In genomic region chr4:142824368-142824767, GRCh38 we compare ENCODE assay signal across 21 cellular contexts. TPM values are rescaled to one million over a fixed set of nuclear protein-coding genes. Genes with fewer than 3 reads are reported as not detected.
DNase-seq lines count a peak whose midpoint lies in the region; ATAC-seq and TF ChIP-seq lines count a peak whose summit lies in the region.
"Had no signal": no experiment of that assay in that cellular context is flagged by ENCODE, and none has a peak within 500 bp of the region (broad histone marks: within the 10 kb centered on the region; RNA-seq: fewer than 3 reads in every experiment).

No MANE protein-coding gene starts in this region.

- peaks cover 5% of the 10 kb centered on the region for H3K27me3 Mint-ChIP-seq in activated CD8-positive, alpha-beta T cell treated with anti-CD3 and anti-CD28 coated beads for 36 hours
- H3K27me3 Mint-ChIP-seq in activated CD8-positive, alpha-beta T cell treated with anti-CD3 and anti-CD28 coated beads, Interleukin-2, amount 10 ng/mL, durations not matched to agents 7 days and 5 days (ENCODE audit: low read depth), result peaks cover 2% of the 10 kb centered on the region
- H3K27me3 Mint-ChIP-seq: type B pancreatic cell had no signal

- H3K4me1 ChIP-seq in RWPE2 (ENCODE audit: insufficient read depth, poor library complexity, severe bottlenecking) (no peaks in the 10 kb centered on the region), PC-9 (replicated peaks; ENCODE audit: insufficient read depth) (no peaks in the 10 kb centered on the region)
- H3K4me1 ChIP-seq: body of pancreas had no signal

- H3K4me1 Mint-ChIP-seq in activated CD8-positive, alpha-beta T cell treated with anti-CD3 and anti-CD28 coated beads for 36 hours (ENCODE audit: low read depth), result peaks cover 9% of the 10 kb centered on the region
- no peaks in the 10 kb centered on the region for H3K4me1 Mint-ChIP-seq in activated CD8-positive, alpha-beta T cell treated with anti-CD3 and anti-CD28 coated beads, Interleukin-2, amount 10 ng/mL, durations not matched to agents 7 days and 5 days (ENCODE audit: low read depth)
- H3K4me1 Mint-ChIP-seq in stimulated activated effector memory CD8-positive, alpha-beta T cell treated with anti-CD3 and anti-CD28 coated beads, Interleukin-12 subunit alpha, Interleukin-12 subunit beta, amount 100 ng/mL, for 72 hours, result no peaks in the 10 kb centered on the region
- H3K4me1 Mint-ChIP-seq: nephron progenitor cell; stimulated activated naive B cell treated with anti-CD40 and anti-IgM and Interleukin-4, amounts not matched to agents 10 μg/mL and 1 μg/mL and 100 μg/mL, for 72 hours had no signal

- POLR2A ChIA-PET in activated CD8-positive, alpha-beta T cell treated with anti-CD3 and anti-CD28 coated beads for 36 hours (lab: Charles Lee), result no interaction called here
- POLR2A ChIA-PET in activated CD8-positive, alpha-beta T cell treated with anti-CD3 and anti-CD28 coated beads, Interleukin-2, amount 10 ng/mL, durations not matched to agents 7 days and 5 days (lab: Charles Lee), result no interaction called here
- POLR2A ChIA-PET in PC-9 (lab: Charles Lee; ENCODE audit: unreplicated experiment), result no interaction called here

- H3K27ac Mint-ChIP-seq in activated CD8-positive, alpha-beta T cell treated with anti-CD3 and anti-CD28 coated beads for 36 hours, result peak overlapping the region; percentile 52
- H3K27ac Mint-ChIP-seq in activated CD8-positive, alpha-beta T cell treated with anti-CD3 and anti-CD28 coated beads, Interleukin-2, amount 10 ng/mL, durations not matched to agents 7 days and 5 days, result no peak overlapping the region
- no peak overlapping the region for H3K27ac Mint-ChIP-seq in stimulated activated effector memory CD8-positive, alpha-beta T cell treated with anti-CD3 and anti-CD28 coated beads, Interleukin-12 subunit alpha, Interleukin-12 subunit beta, amount 100 ng/mL, for 72 hours
- H3K27ac Mint-ChIP-seq: activated T-helper 1 cell treated with anti-CD3 and anti-CD28 coated beads, Interleukin-12 subunit alpha, Interleukin-12 subunit beta, Interleukin-2, Interleukin-4 antibody, amounts not matched to agents 30 ng/mL and 10 ng/mL and 1 ng/mL, durations not matched to agents 14 hours and 24 hours and 36 hours; CD14-positive monocyte; nephron progenitor cell; stimulated activated naive B cell treated with anti-CD40 and anti-IgM and Interleukin-4, amounts not matched to agents 10 μg/mL and 1 μg/mL and 100 μg/mL, for 72 hours; type B pancreatic cell had no signal

- no peaks in the 10 kb centered on the region for H3K9me2 ChIP-seq in PC-9 (ENCODE audit: insufficient read depth)

- no peak overlapping the region for H3K4me3 ChIP-seq in RWPE2 (ENCODE audit: severe bottlenecking)
- no peak overlapping the region for H3K4me3 ChIP-seq in PC-9
- H3K4me3 ChIP-seq: body of pancreas had no signal

- no peaks in the 10 kb centered on the region for H3K36me3 Mint-ChIP-seq in activated CD8-positive, alpha-beta T cell treated with anti-CD3 and anti-CD28 coated beads for 36 hours (ENCODE audit: low read depth)
- H3K36me3 Mint-ChIP-seq in activated CD8-positive, alpha-beta T cell treated with anti-CD3 and anti-CD28 coated beads, Interleukin-2, amount 10 ng/mL, durations not matched to agents 7 days and 5 days (ENCODE audit: low read depth), result no peaks in the 10 kb centered on the region
- no peaks in the 10 kb centered on the region for H3K36me3 Mint-ChIP-seq in stimulated activated effector memory CD8-positive, alpha-beta T cell treated with anti-CD3 and anti-CD28 coated beads, Interleukin-12 subunit alpha, Interleukin-12 subunit beta, amount 100 ng/mL, for 72 hours
- H3K36me3 Mint-ChIP-seq: CD14-positive monocyte; stimulated activated naive B cell treated with anti-CD40 and anti-IgM and Interleukin-4, amounts not matched to agents 10 μg/mL and 1 μg/mL and 100 μg/mL, for 72 hours; type B pancreatic cell had no signal

- H3K4me2 ChIP-seq in PC-9, result no peak overlapping the region

- CTCF ChIA-PET in activated CD8-positive, alpha-beta T cell treated with anti-CD3 and anti-CD28 coated beads for 36 hours (lab: Charles Lee), result interaction anchor here (1.4 kb wide), 1 partner anchor 11 kb away, joined by 3 read pairs; no protein-coding TSS in a partner anchor
- CTCF ChIA-PET in activated CD8-positive, alpha-beta T cell treated with anti-CD3 and anti-CD28 coated beads, Interleukin-2, amount 10 ng/mL, durations not matched to agents 7 days and 5 days (lab: Charles Lee), result no interaction called here
- CTCF ChIA-PET in PC-9 (lab: Charles Lee), result no interaction called here

- peaks cover 3% of the 10 kb centered on the region for H3K9me3 Mint-ChIP-seq in activated CD8-positive, alpha-beta T cell treated with anti-CD3 and anti-CD28 coated beads for 36 hours
- no peaks in the 10 kb centered on the region for H3K9me3 Mint-ChIP-seq in activated CD8-positive, alpha-beta T cell treated with anti-CD3 and anti-CD28 coated beads, Interleukin-2, amount 10 ng/mL, durations not matched to agents 7 days and 5 days (ENCODE audit: insufficient read depth)
- no peaks in the 10 kb centered on the region for H3K9me3 Mint-ChIP-seq in stimulated activated effector memory CD8-positive, alpha-beta T cell treated with anti-CD3 and anti-CD28 coated beads, Interleukin-12 subunit alpha, Interleukin-12 subunit beta, amount 100 ng/mL, for 72 hours
- H3K9me3 Mint-ChIP-seq: activated T-helper 1 cell treated with anti-CD3 and anti-CD28 coated beads, Interleukin-12 subunit alpha, Interleukin-12 subunit beta, Interleukin-2, Interleukin-4 antibody, amounts not matched to agents 30 ng/mL and 10 ng/mL and 1 ng/mL, durations not matched to agents 14 hours and 24 hours and 36 hours; type B pancreatic cell had no signal

- H3K79me2 ChIP-seq in PC-9 (ENCODE audit: low read depth), result no peaks in the 10 kb centered on the region

- ATAC-seq in activated CD8-positive, alpha-beta T cell treated with anti-CD3 and anti-CD28 coated beads for 36 hours, result peak; percentile 96
- no peak for ATAC-seq in activated CD8-positive, alpha-beta T cell treated with anti-CD3 and anti-CD28 coated beads, Interleukin-2, amount 10 ng/mL, durations not matched to agents 7 days and 5 days
- peak; percentile 53; the same call in 1 of the 3 replicates for ATAC-seq in RWPE2 (ENCODE audit: low read depth)
- peak; percentile 95 for ATAC-seq in stimulated activated effector memory CD8-positive, alpha-beta T cell treated with anti-CD3 and anti-CD28 coated beads, Interleukin-12 subunit alpha, Interleukin-12 subunit beta, amount 100 ng/mL, for 72 hours
- no peak for ATAC-seq in GM18870 (IDR thresholded peaks at IDR 0.05; ENCODE audit: unreplicated experiment)
- ATAC-seq: body of pancreas; esophagus mucosa; stimulated activated naive B cell treated with anti-CD40 and anti-IgM and Interleukin-4, amounts not matched to agents 10 μg/mL and 1 μg/mL and 100 μg/mL, for 72 hours had no signal

- H3F3A ChIP-seq in PC-9 (ENCODE audit: insufficient read depth, low read depth), result no peaks in the 10 kb centered on the region

- H3K4me3 Mint-ChIP-seq in activated CD8-positive, alpha-beta T cell treated with anti-CD3 and anti-CD28 coated beads for 36 hours, result no peak overlapping the region
- H3K4me3 Mint-ChIP-seq in activated CD8-positive, alpha-beta T cell treated with anti-CD3 and anti-CD28 coated beads, Interleukin-2, amount 10 ng/mL, durations not matched to agents 7 days and 5 days, result no peak overlapping the region
- no peak overlapping the region for H3K4me3 Mint-ChIP-seq in stimulated activated effector memory CD8-positive, alpha-beta T cell treated with anti-CD3 and anti-CD28 coated beads, Interleukin-12 subunit alpha, Interleukin-12 subunit beta, amount 100 ng/mL, for 72 hours
- H3K4me3 Mint-ChIP-seq: activated T-helper 1 cell treated with anti-CD3 and anti-CD28 coated beads, Interleukin-12 subunit alpha, Interleukin-12 subunit beta, Interleukin-2, Interleukin-4 antibody, amounts not matched to agents 30 ng/mL and 10 ng/mL and 1 ng/mL, durations not matched to agents 14 hours and 24 hours and 36 hours; CD14-positive monocyte; nephron progenitor cell; stimulated activated naive B cell treated with anti-CD40 and anti-IgM and Interleukin-4, amounts not matched to agents 10 μg/mL and 1 μg/mL and 100 μg/mL, for 72 hours; type B pancreatic cell had no signal

- DNase-seq in activated CD8-positive, alpha-beta T cell treated with anti-CD3 and anti-CD28 coated beads for 36 hours, result no peak
- DNase-seq in activated CD8-positive, alpha-beta T cell treated with anti-CD3 and anti-CD28 coated beads, Interleukin-2, amount 10 ng/mL, durations not matched to agents 7 days and 5 days, result no peak
- DNase-seq in RWPE2 (ENCODE audit: low spot score) (no peak), dedifferentiated amniotic fluid mesenchymal stem cell (ENCODE audit: extremely low spot score) (peak; percentile 53), DMS 273 treated with DMSO at 0.1 percent for 48 hours (lab: John Stamatoyannopoulos, UW) (no peak), PC-9 (no peak)
- DNase-seq in stimulated activated effector memory CD8-positive, alpha-beta T cell treated with anti-CD3 and anti-CD28 coated beads, Interleukin-12 subunit alpha, Interleukin-12 subunit beta, amount 100 ng/mL, for 72 hours (ENCODE audit: low spot score in 2 of 2), result no peak
- DNase-seq: body of pancreas; DMS79 treated with DMSO at 0.1 percent for 48 hours; Karpas-422; kidney; mesenchymal stem cell; NCI-H1417 treated with DMSO at 0.1 percent for 48 hours; NCI-H2171; nephron progenitor cell; stimulated activated naive B cell treated with anti-CD40 and anti-IgM and Interleukin-4, amounts not matched to agents 10 μg/mL and 1 μg/mL and 100 μg/mL, for 72 hours had no signal

- H3K27me3 ChIP-seq in RWPE2 (ENCODE audit: insufficient read depth, poor library complexity, severe bottlenecking) (no peaks in the 10 kb centered on the region), PC-9 (ENCODE audit: insufficient read depth, low read depth) (no peaks in the 10 kb centered on the region)
- H3K27me3 ChIP-seq: body of pancreas had no signal

- no TSS peak for BruUV-seq in PC-9 (replicated peaks; lab: Mats Ljungman, UMichigan)

- H3K36me3 ChIP-seq in RWPE2 (ENCODE audit: low read depth), result no peaks in the 10 kb centered on the region
- no peaks in the 10 kb centered on the region for H3K36me3 ChIP-seq in PC-9 (ENCODE audit: low read depth)

- H3K9me3 ChIP-seq in RWPE2 (ENCODE audit: severe bottlenecking) (no peaks in the 10 kb centered on the region), PC-9 (ENCODE audit: insufficient read depth, low read depth) (peaks cover 4% of the 10 kb centered on the region)
- H3K9me3 ChIP-seq: body of pancreas had no signal

- H3K27ac ChIP-seq in RWPE2 (ENCODE audit: poor library complexity, severe bottlenecking), result no peak overlapping the region
- no peak overlapping the region for H3K27ac ChIP-seq in PC-9
- H3K27ac ChIP-seq: body of pancreas had no signal

- no peak overlapping the region for H2AFZ ChIP-seq in PC-9

- intact Hi-C loops in activated CD8-positive, alpha-beta T cell treated with anti-CD3 and anti-CD28 coated beads for 36 hours (cut with micrococcal nuclease), result no loop called here
- intact Hi-C loops in PC-9 (cut with micrococcal nuclease; ENCODE audit: unreplicated experiment), result no loop called here

- no peak for TF ChIP-seq CTCF in activated CD8-positive, alpha-beta T cell treated with anti-CD3 and anti-CD28 coated beads for 36 hours (IDR thresholded peaks at IDR 0.05)
- TF ChIP-seq CTCF in RWPE2 (IDR thresholded peaks at IDR 0.05; ENCODE audit: poor library complexity, severe bottlenecking), result no peak
- no peak for TF ChIP-seq CTCF in PC-9 (conservative IDR thresholded peaks at IDR 0.05)

- H4K20me1 ChIP-seq in PC-9 (ENCODE audit: insufficient read depth), result no peaks in the 10 kb centered on the region

RNA-seq across cellular contexts. Expression of gene INPP4B, which starts 21.7 kb away (rescaled TPM):
- 10 to 100 TPM; 46.1 to 46.9 TPM for total RNA-seq in activated CD8-positive, alpha-beta T cell treated with anti-CD3 and anti-CD28 coated beads for 36 hours
- total RNA-seq in activated CD8-positive, alpha-beta T cell treated with anti-CD3 and anti-CD28 coated beads, Interleukin-2, amount 10 ng/mL, durations not matched to agents 7 days and 5 days, result 10 to 100 TPM; 43.7 to 44.7 TPM
- total RNA-seq in PC-9 (2021), result 46.9 and 53.7 TPM in 2 replicates

Comparison
In these comparisons a context has a peak if more than half of its experiments do, and no peak if none do; other contexts are left out.
1. ATAC-seq: peak in activated CD8-positive, alpha-beta T cell treated with anti-CD3 and anti-CD28 coated beads for 36 hours (single experiment), RWPE2 (single experiment) and stimulated activated effector memory CD8-positive, alpha-beta T cell treated with anti-CD3 and anti-CD28 coated beads, Interleukin-12 subunit alpha, Interleukin-12 subunit beta, amount 100 ng/mL, for 72 hours (single experiment); none in activated CD8-positive, alpha-beta T cell treated with anti-CD3 and anti-CD28 coated beads, Interleukin-2, amount 10 ng/mL, durations not matched to agents 7 days and 5 days (single experiment) and GM18870 (single experiment).